12 cellular contexts compared by ENCODE assay signal in the genomic region with DNA sequence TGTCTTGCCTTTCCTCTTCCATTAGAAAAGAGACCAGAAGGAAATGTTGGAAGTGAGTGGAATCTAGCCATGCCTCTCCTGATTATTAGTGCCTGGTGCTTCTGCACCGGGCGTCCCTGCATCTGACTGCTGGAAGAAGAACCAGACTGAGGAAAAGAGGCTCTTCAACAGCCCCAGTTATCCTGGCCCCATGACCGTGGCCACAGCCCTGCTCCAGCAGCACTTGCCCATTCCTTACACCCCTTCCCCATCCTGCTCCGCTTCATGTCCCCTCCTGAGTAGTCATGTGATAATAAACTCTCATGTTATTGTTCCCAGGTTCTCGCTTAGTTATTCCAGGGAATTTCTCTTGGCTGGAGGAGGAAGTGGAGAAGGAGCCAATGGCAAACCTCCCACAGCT. TPM values are rescaled to one million over a fixed set of nuclear protein-coding genes. Genes with fewer than 3 reads are reported as not detected.
"Had no signal": no experiment of that assay in that cellular context is flagged by ENCODE, and none has a peak within 500 bp of the region (broad histone marks: within the 10 kb centered on the region; RNA-seq: fewer than 3 reads in every experiment).

No MANE protein-coding gene starts in this region.

- H3K9me3 Mint-ChIP-seq: HFFc6 had no signal

- H3K27ac Mint-ChIP-seq: HFFc6, IgD-negative memory B cell had no signal

- H3K36me3 ChIP-seq: HAP-1 had no signal

- DNase-seq: GM23248, GOT3, H7, HFFc6, KG1 had no signal

- H3K4me3 ChIP-seq: GM23248, HAP-1 had no signal

- H3K27ac ChIP-seq: GM23248, HL-60 had no signal

- H3K4me1 ChIP-seq: HAP-1 had no signal

- H3K4me3 Mint-ChIP-seq: HFFc6 had no signal

- ATAC-seq: HCT116, HepG2 had no signal

- H3K36me3 Mint-ChIP-seq: IgD-negative memory B cell had no signal

- H3K9ac ChIP-seq: GM23248 had no signal

- H3K9me3 ChIP-seq: HAP-1 had no signal

RNA-seq across cellular contexts. Expression of a gene that starts 4.2 kb away (rescaled TPM):
- total RNA-seq: GM23248, H4, H7, HepG2, HFFc6, HT1080 had no signal

RNA-seq across cellular contexts. Expression of a gene that starts 4.6 kb away (rescaled TPM):
- total RNA-seq: GM23248, HepG2, HFFc6, HT1080 had no signal

RNA-seq across cellular contexts. Expression of a gene that starts 47.5 kb away (rescaled TPM):
- total RNA-seq: GM23248, H7, HepG2, HFFc6, HT1080 had no signal
